In the genomic region with DNA sequence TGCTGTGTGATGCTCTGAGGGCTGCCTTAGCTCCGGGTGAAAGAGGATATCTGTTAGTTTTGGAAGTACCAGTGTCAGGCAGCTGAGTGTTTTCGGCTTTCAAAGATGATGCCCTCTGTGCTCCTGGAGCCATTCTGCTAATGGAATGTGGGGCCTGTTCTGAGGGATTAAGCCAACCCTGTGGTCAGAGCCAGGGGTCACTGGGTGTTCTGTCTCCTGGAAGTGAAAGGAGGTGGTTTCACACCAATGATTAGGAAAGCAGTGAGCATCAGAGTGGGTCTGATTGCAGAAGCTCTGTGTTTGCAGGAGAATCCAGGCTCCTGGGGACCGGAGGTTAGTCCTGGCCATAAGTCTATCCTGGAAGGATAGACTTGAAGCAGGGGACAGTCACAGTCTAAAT, we compare ENCODE assay signal across 23 cellular contexts.
"Had no signal": no experiment of that assay in that cellular context is flagged by ENCODE, and none has a peak within 500 bp of the region (broad histone marks: within the 10 kb centered on the region; RNA-seq: fewer than 3 reads in every experiment).

No MANE protein-coding gene starts in this region.

- ATAC-seq: left lobe of liver; naive thymus-derived CD4-positive, alpha-beta T cell; right cardiac atrium; stimulated activated naive B cell treated with anti-CD40 and anti-IgM and Interleukin-4, amounts not matched to agents 10 μg/mL and 1 μg/mL and 100 μg/mL, for 72 hours; upper lobe of right lung had no signal

- H3K4me1 ChIP-seq: parathyroid adenoma, prostate gland, tibial nerve, upper lobe of right lung, uterus had no signal

- H3K27me3 Mint-ChIP-seq: stimulated activated naive B cell treated with anti-CD40 and anti-IgM and Interleukin-4, amounts not matched to agents 10 μg/mL and 1 μg/mL and 100 μg/mL, for 72 hours; stimulated activated naive CD8-positive, alpha-beta T cell treated with anti-CD3 and anti-CD28 coated beads, Interleukin-15, Interleukin-2, amounts not matched to agents 100 ng/mL and 50 ng/mL, for 24 hours had no signal

- H3K27ac ChIP-seq: coronary artery, neutrophil, parathyroid adenoma, prostate gland, thoracic aorta, tibial nerve, upper lobe of right lung, uterus had no signal

- H3K27ac Mint-ChIP-seq: memory B cell; naive thymus-derived CD4-positive, alpha-beta T cell; nephron progenitor cell; stimulated activated naive B cell treated with anti-CD40 and anti-IgM and Interleukin-4, amounts not matched to agents 10 μg/mL and 1 μg/mL and 100 μg/mL, for 72 hours; stimulated activated naive CD8-positive, alpha-beta T cell treated with anti-CD3 and anti-CD28 coated beads, Interleukin-15, Interleukin-2, amounts not matched to agents 100 ng/mL and 50 ng/mL, for 24 hours had no signal

- H3K4me3 Mint-ChIP-seq: memory B cell; naive thymus-derived CD4-positive, alpha-beta T cell; nephron progenitor cell; stimulated activated naive B cell treated with anti-CD40 and anti-IgM and Interleukin-4, amounts not matched to agents 10 μg/mL and 1 μg/mL and 100 μg/mL, for 72 hours; stimulated activated naive CD8-positive, alpha-beta T cell treated with anti-CD3 and anti-CD28 coated beads, Interleukin-15, Interleukin-2, amounts not matched to agents 100 ng/mL and 50 ng/mL, for 24 hours had no signal

- DNase-seq: dermis blood vessel endothelial cell; effector memory CD4-positive, alpha-beta T cell; erythroblast; midbrain; naive thymus-derived CD4-positive, alpha-beta T cell; nephron progenitor cell; right cardiac atrium; small intestine; stimulated activated CD4-positive, alpha-beta T cell treated with anti-CD3 and anti-CD28 coated beads, Interleukin-15, amount 100 ng/mL, for 24 hours; stimulated activated CD4-positive, alpha-beta T cell treated with anti-CD3 and anti-CD28 coated beads, Interleukin-2, amount 100 ng/mL, for 48 hours; stimulated activated naive B cell treated with anti-CD40 and anti-IgM and Interleukin-4, amounts not matched to agents 10 μg/mL and 1 μg/mL and 100 μg/mL, for 72 hours; upper lobe of right lung; uterus had no signal

- H3K4me3 ChIP-seq: coronary artery, lung, prostate gland, thoracic aorta, tibial nerve, upper lobe of right lung, uterus had no signal

- H3K36me3 Mint-ChIP-seq: naive thymus-derived CD4-positive, alpha-beta T cell; stimulated activated naive B cell treated with anti-CD40 and anti-IgM and Interleukin-4, amounts not matched to agents 10 μg/mL and 1 μg/mL and 100 μg/mL, for 72 hours had no signal

- H3K9me3 ChIP-seq: neutrophil, prostate gland, thoracic aorta, tibial nerve, upper lobe of right lung, uterus had no signal

- H3K4me1 Mint-ChIP-seq: memory B cell; naive thymus-derived CD4-positive, alpha-beta T cell; stimulated activated naive B cell treated with anti-CD40 and anti-IgM and Interleukin-4, amounts not matched to agents 10 μg/mL and 1 μg/mL and 100 μg/mL, for 72 hours had no signal

- H3K36me3 ChIP-seq: neutrophil, prostate gland, thoracic aorta, tibial nerve, upper lobe of right lung, uterus had no signal

- H3K27me3 ChIP-seq: neutrophil, tibial nerve, upper lobe of right lung, uterus had no signal
